Comparison of ENCODE assay signal across 13 cellular contexts in the genomic region with DNA sequence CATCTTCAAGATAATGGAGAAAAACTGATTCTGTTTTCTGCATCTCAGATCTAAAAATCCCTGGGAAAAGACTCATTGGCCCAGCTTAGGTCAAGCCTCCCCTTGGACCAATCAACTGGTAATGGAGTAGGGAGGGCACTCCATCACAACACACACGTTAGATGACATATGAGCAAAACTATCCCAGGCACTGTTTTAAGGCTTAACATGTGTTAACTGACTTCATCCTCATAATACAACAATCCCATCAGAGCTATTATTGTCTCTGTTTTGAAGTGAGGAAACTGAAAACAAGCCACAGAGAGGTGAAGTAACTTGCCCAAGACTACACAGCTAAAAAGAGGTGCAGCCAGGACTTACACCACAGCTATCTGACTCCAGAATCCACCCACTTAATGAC. TPM values are rescaled to one million over a fixed set of nuclear protein-coding genes. Genes with fewer than 3 reads are reported as not detected.
A peak's percentile ranks its signal among the peaks of the same experiment; 100 is the strongest.
DNase-seq lines count a peak whose midpoint lies in the region; ATAC-seq and TF ChIP-seq lines count a peak whose summit lies in the region.
"Had no signal": no experiment of that assay in that cellular context is flagged by ENCODE, and none has a peak within 500 bp of the region (broad histone marks: within the 10 kb centered on the region; RNA-seq: fewer than 3 reads in every experiment).

No MANE protein-coding gene starts in this region.

- TF ChIP-seq POLR2A in IMR-90 (IDR thresholded peaks at IDR 0.05; ENCODE audit: low read depth, low read length): no peak

- H3K9me3 Mint-ChIP-seq in MCF 10A (ENCODE audit: unreplicated experiment) (no peaks in the 10 kb centered on the region), progenitor cell of endocrine pancreas (ENCODE audit: low read depth) (peaks cover 6% of the 10 kb centered on the region)

- ATAC-seq in IMR-90 (ENCODE audit: low read depth): no peak
- ATAC-seq in HG02973 (IDR thresholded peaks at IDR 0.05; ENCODE audit: unreplicated experiment): no peak
- ATAC-seq: stimulated activated memory B cell treated with anti-CD40 and anti-IgM and Interleukin-4, amounts not matched to agents 10 μg/mL and 1 μg/mL and 100 μg/mL, for 72 hours had no signal

- peak overlapping the region; percentile 97 for H3K27ac Mint-ChIP-seq in MCF 10A (ENCODE audit: low read depth, unreplicated experiment)
- H3K27ac Mint-ChIP-seq in progenitor cell of endocrine pancreas: no peak overlapping the region
- H3K27ac Mint-ChIP-seq: activated B cell treated with CpG ODN at 0.5 μM for 24 hours; IgD-negative memory B cell; stimulated activated memory B cell treated with anti-CD40 and anti-IgM and Interleukin-4, amounts not matched to agents 10 μg/mL and 1 μg/mL and 100 μg/mL, for 72 hours had no signal

- H3K56ac ChIP-seq in IMR-90 (ENCODE audit: extremely low read depth, insufficient read depth, low read length): peak overlapping the region; percentile 63; the same call in 1 of the 2 replicates

- intact Hi-C loops in IMR-90 (cut with micrococcal nuclease): no loop called here
- intact Hi-C loops in MCF 10A (cut with micrococcal nuclease): no loop called here

- H2BK120ac ChIP-seq in IMR-90 (ENCODE audit: low read depth, low read length) (peak overlapping the region; percentile 99), neuronal stem cell (ENCODE audit: low read depth, low read length) (no peak overlapping the region)

- peaks cover 31% of the 10 kb centered on the region for H3K9me1 ChIP-seq in IMR-90 (ENCODE audit: insufficient read depth, low read length)

- peak overlapping the region; percentile 89 for H4K5ac ChIP-seq in IMR-90 (ENCODE audit: low read depth, low read length)

- no TSS peak for BruUV-seq in IMR-90 (replicated peaks; lab: Mats Ljungman, UMichigan)
- no TSS peak for BruUV-seq in MCF 10A (replicated peaks; lab: Mats Ljungman, UMichigan)

- H3K4me3 ChIP-seq in ACC112 (ENCODE audit: low read depth, low read length): peak overlapping the region; percentile 13; the same call in 1 of the 2 replicates
- H3K4me3 ChIP-seq in IMR-90 (ENCODE audit: insufficient read depth, low read depth, low read length): no peak overlapping the region
- no peak overlapping the region for H3K4me3 ChIP-seq in osteoblast (ENCODE audit: insufficient read depth, low read length)
- no peak overlapping the region for H3K4me3 ChIP-seq in neuronal stem cell (ENCODE audit: low read length in 2 of 2)

- peak overlapping the region; percentile 99 for H3K14ac ChIP-seq in IMR-90 (replicated peaks; ENCODE audit: low read depth, low read length)
- no peak overlapping the region for H3K14ac ChIP-seq in neuronal stem cell (ENCODE audit: low read length)

- peaks cover 49% of the 10 kb centered on the region for H3K4me1 Mint-ChIP-seq in MCF 10A (ENCODE audit: insufficient read depth, unreplicated experiment)
- H3K4me1 Mint-ChIP-seq in progenitor cell of endocrine pancreas (ENCODE audit: low read depth): peaks cover 2% of the 10 kb centered on the region

- peak; percentile 28 for DNase-seq in IMR-90
- no peak for DNase-seq in MCF 10A (ENCODE audit: unreplicated experiment)
- no peak for DNase-seq in osteoblast (ENCODE audit: insufficient read length, low spot score, missing footprints)
- no peak for DNase-seq in neuronal stem cell (ENCODE audit: low spot score)
- DNase-seq in progenitor cell of endocrine pancreas (ENCODE audit: low spot score, unreplicated experiment): no peak
- no peak for DNase-seq in SKM-1 treated with dmso at 0.1 percent for 144 hours (lab: John Stamatoyannopoulos, UW; ENCODE audit: unreplicated experiment)
- DNase-seq: activated B cell treated with CpG ODN at 0.5 μM for 24 hours; activated T-cell treated with anti-CD3 and anti-CD28 coated beads, Interleukin-2, amount 50 U/mL, for 48 hours; SHP77 treated with DMSO at 0.1 percent for 48 hours had no signal

- no peak for TF ChIP-seq RAD21 in IMR-90 (IDR thresholded peaks at IDR 0.05; ENCODE audit: low read length)

- H3K18ac ChIP-seq in IMR-90 (ENCODE audit: low read depth, low read length): peak overlapping the region; percentile 82
- H3K18ac ChIP-seq in neuronal stem cell (ENCODE audit: low read length): no peak overlapping the region

- H3K79me2 ChIP-seq in ACC112 (ENCODE audit: control insufficient read depth, insufficient read depth, low read length, unreplicated experiment) (no peaks in the 10 kb centered on the region), osteoblast (ENCODE audit: insufficient read depth, low read length) (no peaks in the 10 kb centered on the region)

- H2AK9ac ChIP-seq in IMR-90 (replicated peaks; ENCODE audit: low read depth, low read length, poor library complexity): peak overlapping the region; percentile 88

- H3K27me3 Mint-ChIP-seq in MCF 10A (ENCODE audit: insufficient read depth, unreplicated experiment) (no peaks in the 10 kb centered on the region), progenitor cell of endocrine pancreas (peaks cover 4% of the 10 kb centered on the region)

- H3K4ac ChIP-seq in IMR-90 (ENCODE audit: low read depth, low read length) (peak overlapping the region; percentile 99), neuronal stem cell (ENCODE audit: low read length) (no peak overlapping the region)

- in situ Hi-C loops in IMR-90 (cut with MboI; ENCODE audit: low sequenced_read_pairs): no loop called here

- H4K20me1 ChIP-seq in IMR-90 (ENCODE audit: insufficient read depth, low read length) (no peaks in the 10 kb centered on the region), osteoblast (ENCODE audit: insufficient read depth, low read length) (no peaks in the 10 kb centered on the region)

- peak overlapping the region; percentile 93 for H3K27ac ChIP-seq in ACC112 (ENCODE audit: low read depth, low read length)
- H3K27ac ChIP-seq in IMR-90 (ENCODE audit: insufficient read depth, low read length): peak overlapping the region; percentile 45
- peak overlapping the region; percentile 92 for H3K27ac ChIP-seq in osteoblast (ENCODE audit: low read depth, low read length)
- no peak overlapping the region for H3K27ac ChIP-seq in neuronal stem cell (replicated peaks; ENCODE audit: low read length)

- H3K79me1 ChIP-seq in IMR-90 (ENCODE audit: low read depth in 1 of 2, low read length in 2 of 2) (no peaks in the 10 kb centered on the region; a peak in 2 of 4 replicates), neuronal stem cell (ENCODE audit: low read depth, low read length) (no peaks in the 10 kb centered on the region)

- no peaks in the 10 kb centered on the region for H3K27me3 ChIP-seq in ACC112 (ENCODE audit: insufficient read depth, low read length)
- no peaks in the 10 kb centered on the region for H3K27me3 ChIP-seq in IMR-90 (ENCODE audit: control insufficient read depth, insufficient read depth, low read length)
- H3K27me3 ChIP-seq in osteoblast (ENCODE audit: insufficient read depth, low read length): no peaks in the 10 kb centered on the region
- no peaks in the 10 kb centered on the region for H3K27me3 ChIP-seq in neuronal stem cell (ENCODE audit: control insufficient read depth in 3 of 3, insufficient read depth in 3 of 3, low read depth in 1 of 3, low read length in 3 of 3)

- H4K8ac ChIP-seq in IMR-90 (ENCODE audit: low read depth in 2 of 2, low read length in 2 of 2) (peak overlapping the region; percentile 45 to 97), neuronal stem cell (ENCODE audit: low read depth, low read length) (no peak overlapping the region)

- H2BK12ac ChIP-seq in neuronal stem cell (ENCODE audit: low read length): no peak overlapping the region

- no peak overlapping the region for H3K9ac ChIP-seq in IMR-90 (ENCODE audit: low read depth, low read length)
- no peak overlapping the region for H3K9ac ChIP-seq in neuronal stem cell (ENCODE audit: low read depth, low read length, poor library complexity)

- H2AFZ ChIP-seq in ACC112 (ENCODE audit: low read length, unreplicated experiment) (no peak overlapping the region), IMR-90 (replicated peaks; ENCODE audit: low read length, poor library complexity) (peak overlapping the region; percentile 93), osteoblast (ENCODE audit: low read length) (no peak overlapping the region), neuronal stem cell (ENCODE audit: low read length) (no peak overlapping the region)

- H3K4me2 ChIP-seq in IMR-90 (ENCODE audit: low read depth, low read length): no peak overlapping the region
- no peak overlapping the region for H3K4me2 ChIP-seq in osteoblast (ENCODE audit: insufficient read depth, low read length)
- H3K4me2 ChIP-seq in neuronal stem cell (ENCODE audit: insufficient read depth, low read length, poor library complexity, severe bottlenecking): no peak overlapping the region

- no peak for TF ChIP-seq CTCF in IMR-90 (conservative IDR thresholded peaks at IDR 0.05; ENCODE audit: low read depth, low read length)
- TF ChIP-seq CTCF in MCF 10A (IDR thresholded peaks at IDR 0.05; ENCODE audit: unreplicated experiment): no peak
- TF ChIP-seq CTCF in osteoblast (IDR thresholded peaks at IDR 0.05; ENCODE audit: extremely low read depth, low read depth, low read length): no peak
- no peak for TF ChIP-seq CTCF in progenitor cell of endocrine pancreas (IDR thresholded peaks at IDR 0.05; ENCODE audit: unreplicated experiment)

- H3K9me3 ChIP-seq in IMR-90 (ENCODE audit: control insufficient read depth, insufficient read depth, low read length) (peaks cover 4% of the 10 kb centered on the region; the same call in 1 of the 2 replicates), osteoblast (ENCODE audit: low read depth, low read length) (peaks cover 6% of the 10 kb centered on the region), neuronal stem cell (replicated peaks in 1 of 2; ENCODE audit: control insufficient read depth in 2 of 2, insufficient read depth in 1 of 2, low read depth in 1 of 2, low read length in 2 of 2) (peaks cover 0 to 2% of the 10 kb centered on the region in 2 donors)

- H4K91ac ChIP-seq in IMR-90 (ENCODE audit: insufficient read depth, low read depth, low read length) (peak overlapping the region; percentile 98), neuronal stem cell (ENCODE audit: low read depth, low read length, poor library complexity) (no peak overlapping the region)

- H2BK15ac ChIP-seq in IMR-90 (ENCODE audit: low read depth, low read length) (peak overlapping the region; percentile 93), neuronal stem cell (ENCODE audit: low read length) (no peak overlapping the region)

- H3K4me1 ChIP-seq in ACC112 (ENCODE audit: control insufficient read depth, insufficient read depth, low read length, unreplicated experiment) (peaks cover 47% of the 10 kb centered on the region), IMR-90 (ENCODE audit: control insufficient read depth, insufficient read depth, low read length) (peaks cover 13% of the 10 kb centered on the region), osteoblast (ENCODE audit: insufficient read depth, low read length) (peaks cover 36% of the 10 kb centered on the region), neuronal stem cell (ENCODE audit: control insufficient read depth in 2 of 2, insufficient read depth in 1 of 2, low read depth in 1 of 2, low read length in 2 of 2) (peaks cover 3 to 8% of the 10 kb centered on the region in 2 donors)

- H3K23ac ChIP-seq in IMR-90 (ENCODE audit: low read depth, low read length) (peak overlapping the region; percentile 88; the same call in 1 of the 2 replicates), neuronal stem cell (ENCODE audit: low read depth, low read length, poor library complexity) (no peak overlapping the region)

- no peaks in the 10 kb centered on the region for H3K36me3 Mint-ChIP-seq in MCF 10A (ENCODE audit: insufficient read depth, unreplicated experiment)
- no peaks in the 10 kb centered on the region for H3K36me3 Mint-ChIP-seq in progenitor cell of endocrine pancreas (ENCODE audit: insufficient read depth)
- H3K36me3 Mint-ChIP-seq: stimulated activated memory B cell treated with anti-CD40 and anti-IgM and Interleukin-4, amounts not matched to agents 10 μg/mL and 1 μg/mL and 100 μg/mL, for 72 hours had no signal

- POLR2A ChIA-PET in IMR-90 (lab: Charles Lee; ENCODE audit: unreplicated experiment) (no interaction called here), MCF 10A (lab: Yijun Ruan, JAX) (interaction anchor here (0.9 to 2.7 kb wide), 4 partner anchors 9 to 20 kb away, joined by 3 to 13 read pairs (median 10); partner anchors contain the start of gene CITED4)

- H2AK5ac ChIP-seq in IMR-90 (ENCODE audit: low read depth, low read length): peak overlapping the region; percentile 87
- no peak overlapping the region for H2AK5ac ChIP-seq in neuronal stem cell (ENCODE audit: low read depth, low read length)

- H3K36me3 ChIP-seq in ACC112 (ENCODE audit: insufficient read depth, low read length): 0 out of 2 replicates have a peak, but pooled peaks cover 7% of the 10 kb centered on the region
- no peaks in the 10 kb centered on the region for H3K36me3 ChIP-seq in IMR-90 (ENCODE audit: control insufficient read depth, insufficient read depth, low read length)
- H3K36me3 ChIP-seq in osteoblast (ENCODE audit: insufficient read depth, low read length): no peaks in the 10 kb centered on the region
- H3K36me3 ChIP-seq in neuronal stem cell (replicated peaks in 1 of 2; ENCODE audit: control insufficient read depth in 2 of 2, insufficient read depth in 2 of 2, low read length in 2 of 2): no peaks in the 10 kb centered on the region

- CTCF ChIA-PET in IMR-90 (lab: Yijun Ruan, JAX) (interaction anchor here (0.6 to 1.4 kb wide), 4 partner anchors 15 to 74 kb away, joined by 3 to 6 read pairs (median 4); partner anchors contain the start of gene CITED4), MCF 10A (lab: Yijun Ruan, JAX) (interaction anchor here (0.6 to 2.4 kb wide), 7 partner anchors 9 to 76 kb away, joined by 3 to 11 read pairs (median 5); no protein-coding TSS in a partner anchor)

- peak overlapping the region; percentile 97 for H2BK5ac ChIP-seq in IMR-90 (ENCODE audit: low read depth, low read length, poor library complexity, severe bottlenecking)
- H2BK5ac ChIP-seq in neuronal stem cell (ENCODE audit: low read length): no peak overlapping the region

- peak overlapping the region; percentile 99 for H2BK20ac ChIP-seq in IMR-90 (ENCODE audit: low read depth, low read length)

- H3K4me3 Mint-ChIP-seq in MCF 10A (ENCODE audit: unreplicated experiment) (no peak overlapping the region), progenitor cell of endocrine pancreas (ENCODE audit: low read depth) (no peak overlapping the region)
- H3K4me3 Mint-ChIP-seq: activated B cell treated with CpG ODN at 0.5 μM for 24 hours; IgD-negative memory B cell; stimulated activated memory B cell treated with anti-CD40 and anti-IgM and Interleukin-4, amounts not matched to agents 10 μg/mL and 1 μg/mL and 100 μg/mL, for 72 hours had no signal

- dilution Hi-C loops in IMR-90 (cut with HindIII; ENCODE audit: low sequenced_read_pairs, unreplicated experiment): no loop called here

- WGBS in IMR-90 (ENCODE audit: extremely low coverage in 2 of 2, insufficient read length in 1 of 2), 2 experiments: no CpG with 5 or more reads among the region's 1 CpG
- no CpG with 5 or more reads among the region's 1 CpG for WGBS in neuronal stem cell (ENCODE audit: extremely low coverage in 2 of 2, insufficient read length in 2 of 2, insufficient replicate concordance in 1 of 2), 2 donors

RNA-seq across cellular contexts. Expression of gene CITED4, which starts 14.7 kb away (rescaled TPM):
- total RNA-seq in IMR-90 (2012; rRNA removed) (under 0.01 and 0.28 TPM in 2 replicates), MCF 10A (2022) (22.5 and 43.5 TPM in 2 replicates), osteoblast (1.2 and 3.3 TPM in 2 replicates), progenitor cell of endocrine pancreas (27.8 and 30.8 TPM in 2 replicates)
- 1.6 and 2.2 TPM in 2 replicates for polyA plus RNA-seq in IMR-90 (2012; rRNA removed)
- 1.7 and 7.4 TPM in 2 replicates for polyA plus RNA-seq in IMR-90 (2012; cell fraction: cytosol; rRNA removed)
- polyA plus RNA-seq in IMR-90 (2012; cell fraction: nucleus; rRNA removed; ENCODE audit: low replicate concordance): 1.2 and 3.1 TPM in 2 replicates
- 17.7 TPM for polyA plus RNA-seq in neuronal stem cell (2013, experiment 1 of 2)
- 17.8 TPM for polyA plus RNA-seq in neuronal stem cell (2013, experiment 2 of 2)
